Comparison of ENCODE assay signal across 21 cellular contexts in genomic region chr14:51676549-51676948, GRCh38. TPM values are rescaled to one million over a fixed set of nuclear protein-coding genes. Genes with fewer than 3 reads are reported as not detected.
DNase-seq lines count a peak whose midpoint lies in the region; ATAC-seq, FAIRE-seq and TF ChIP-seq lines count a peak whose summit lies in the region.
"Had no signal": no experiment of that assay in that cellular context is flagged by ENCODE, and none has a peak within 500 bp of the region (broad histone marks: within the 10 kb centered on the region; RNA-seq: fewer than 3 reads in every experiment).

No MANE protein-coding gene starts in this region.

- no peak overlapping the region for H2BK5ac ChIP-seq in mesenchymal stem cell (ENCODE audit: low read depth, low read length, poor library complexity, severe bottlenecking)

- DNase-seq in left ventricle myocardium inferior: no peak
- DNase-seq in Right ventricle myocardium superior: no peak
- no peak for DNase-seq in mesenchymal stem cell
- no peak for DNase-seq in vagina (ENCODE audit: extremely low spot score in 2 of 2)
- no peak for DNase-seq in H54 (ENCODE audit: insufficient read length, low spot score)
- no peak for DNase-seq in GM19239 (ENCODE audit: insufficient read length, low spot score)
- DNase-seq in NCI-H1436 (lab: John Stamatoyannopoulos, UW): no peak
- DNase-seq: activated B cell treated with CpG ODN at 0.5 μM for 24 hours; amygdala; dermis blood vessel endothelial cell; left ventricle myocardium superior; naive thymus-derived CD8-positive, alpha-beta T cell; NCI-H187 treated with DMSO at 0.1 percent for 48 hours; NCI-H524 treated with DMSO at 0.1 percent for 48 hours; PC-3; stimulated activated CD4-positive, alpha-beta T cell treated with anti-CD3 and anti-CD28 coated beads, Interleukin-2, amount 100 ng/mL, for 24 hours; tibial artery had no signal

- peak overlapping the region; percentile 68 for H3K9ac ChIP-seq in mesenchymal stem cell (ENCODE audit: low read length)

- H3K27me3 ChIP-seq in left ventricle myocardium inferior (ENCODE audit: low read depth): no peaks in the 10 kb centered on the region
- H3K27me3 ChIP-seq in mesenchymal stem cell (ENCODE audit: control insufficient read depth in 1 of 2, insufficient read depth in 1 of 2, low read length in 2 of 2): no peaks in the 10 kb centered on the region
- no peaks in the 10 kb centered on the region for H3K27me3 ChIP-seq in vagina
- H3K27me3 ChIP-seq: esophagus muscularis mucosa, right atrium auricular region, tibial artery had no signal

- H3K23ac ChIP-seq in mesenchymal stem cell (ENCODE audit: low read length in 2 of 2): no peak overlapping the region

- no peak overlapping the region for H4K91ac ChIP-seq in mesenchymal stem cell (ENCODE audit: low read length)

- ATAC-seq in Right ventricle myocardium superior (ENCODE audit: poor library complexity): no peak
- ATAC-seq: naive thymus-derived CD8-positive, alpha-beta T cell; PC-3 had no signal

- H3K4me3 Mint-ChIP-seq in brain: no peak overlapping the region
- H3K4me3 Mint-ChIP-seq: activated B cell treated with CpG ODN at 0.5 μM for 24 hours; naive thymus-derived CD8-positive, alpha-beta T cell; T-helper 1 cell treated with Interleukin-12 subunit alpha and Interleukin-12 subunit beta and Interleukin-4 antibody, amounts not matched to agents 30 μg/mL and 1 μg/mL, for 36 hours had no signal

- intact Hi-C loops in left ventricle myocardium inferior (cut with micrococcal nuclease): no loop called here
- intact Hi-C loops in Right ventricle myocardium superior (cut with DNase I): no loop called here
- intact Hi-C loops in vagina (cut with DNase I): no loop called here

- H2BK15ac ChIP-seq in mesenchymal stem cell (ENCODE audit: low read depth, poor library complexity, severe bottlenecking): no peak overlapping the region

- TF ChIP-seq POLR2A in vagina (IDR thresholded peaks at IDR 0.05): no peak
- TF ChIP-seq POLR2A in H54 (IDR thresholded peaks at IDR 0.05; ENCODE audit: low read depth, low read length): no peak

- no peak overlapping the region for H2AFZ ChIP-seq in mesenchymal stem cell (ENCODE audit: low read depth, low read length)

- H2BK12ac ChIP-seq in mesenchymal stem cell (ENCODE audit: low read length in 2 of 2): no peak overlapping the region

- H3K4me3 ChIP-seq in left ventricle myocardium inferior: no peak overlapping the region
- peak overlapping the region in 1 of 2 experiments; percentile 9 for H3K4me3 ChIP-seq in mesenchymal stem cell (ENCODE audit: insufficient read depth in 1 of 2, low read depth in 1 of 2, low read length in 2 of 2)
- no peak overlapping the region for H3K4me3 ChIP-seq in vagina
- H3K4me3 ChIP-seq: esophagus muscularis mucosa, right atrium auricular region, tibial artery had no signal

- H3K27me3 Mint-ChIP-seq in brain: no peaks in the 10 kb centered on the region

- peaks cover 2% of the 10 kb centered on the region for H3K36me3 Mint-ChIP-seq in brain

- no peak overlapping the region for H2BK120ac ChIP-seq in mesenchymal stem cell (ENCODE audit: low read depth, low read length)

- no peak overlapping the region for H3K4ac ChIP-seq in mesenchymal stem cell (ENCODE audit: low read depth in 1 of 2, low read length in 2 of 2)

- FAIRE-seq in H54 (lab: Jason Lieb, UNC): no peak
- FAIRE-seq in GM19239 (lab: Jason Lieb, UNC): no peak

- H3K4me1 Mint-ChIP-seq in brain: peaks cover 51% of the 10 kb centered on the region
- H3K4me1 Mint-ChIP-seq: activated B cell treated with CpG ODN at 0.5 μM for 24 hours; naive thymus-derived CD8-positive, alpha-beta T cell had no signal

- no peak overlapping the region for H4K8ac ChIP-seq in mesenchymal stem cell (ENCODE audit: low read length)

- peak overlapping the region in 3 of 5 experiments; percentile 81 to 87 (median 86) for H3K27ac Mint-ChIP-seq in brain
- H3K27ac Mint-ChIP-seq: activated B cell treated with CpG ODN at 0.5 μM for 24 hours; naive thymus-derived CD8-positive, alpha-beta T cell; T-helper 1 cell treated with Interleukin-12 subunit alpha and Interleukin-12 subunit beta and Interleukin-4 antibody, amounts not matched to agents 30 μg/mL and 1 μg/mL, for 36 hours had no signal

- no peak overlapping the region for H2AK5ac ChIP-seq in mesenchymal stem cell (ENCODE audit: low read length, severe bottlenecking)

- H3K9me3 ChIP-seq in left ventricle myocardium inferior (replicated peaks) (peaks cover 7% of the 10 kb centered on the region), mesenchymal stem cell (ENCODE audit: control insufficient read depth, low read length) (no peaks in the 10 kb centered on the region), vagina (no peaks in the 10 kb centered on the region)
- H3K9me3 ChIP-seq: esophagus muscularis mucosa, right atrium auricular region, tibial artery had no signal

- no peak overlapping the region for H3K14ac ChIP-seq in mesenchymal stem cell (ENCODE audit: low read length in 2 of 2)

- no peak overlapping the region for H3K18ac ChIP-seq in mesenchymal stem cell (ENCODE audit: low read depth in 1 of 2, low read length in 2 of 2)

- peaks cover 59% of the 10 kb centered on the region for H3K4me1 ChIP-seq in left ventricle myocardium inferior
- H3K4me1 ChIP-seq in mesenchymal stem cell (ENCODE audit: control insufficient read depth, insufficient read depth, low read depth, low read length): peaks cover 8% of the 10 kb centered on the region
- H3K4me1 ChIP-seq in vagina: peaks cover 50% of the 10 kb centered on the region
- H3K4me1 ChIP-seq: right atrium auricular region had no signal

- no peaks in the 10 kb centered on the region for H3K79me1 ChIP-seq in mesenchymal stem cell (replicated peaks; ENCODE audit: low read length, poor library complexity, severe bottlenecking)

- H3K36me3 ChIP-seq in left ventricle myocardium inferior (peaks cover 3% of the 10 kb centered on the region), mesenchymal stem cell (ENCODE audit: control insufficient read depth in 1 of 2, insufficient read depth in 2 of 2, low read depth in 1 of 2, low read length in 2 of 2) (peaks cover 0 to 22% of the 10 kb centered on the region in 2 experiments), vagina (no peaks in the 10 kb centered on the region)
- H3K36me3 ChIP-seq: esophagus muscularis mucosa, right atrium auricular region, tibial artery had no signal

- H3K9me3 Mint-ChIP-seq in brain: peaks cover 0 to 3% (median 2%) of the 10 kb centered on the region in 5 experiments
- H3K9me3 Mint-ChIP-seq: activated B cell treated with CpG ODN at 0.5 μM for 24 hours; naive thymus-derived CD8-positive, alpha-beta T cell; T-helper 1 cell treated with Interleukin-12 subunit alpha and Interleukin-12 subunit beta and Interleukin-4 antibody, amounts not matched to agents 30 μg/mL and 1 μg/mL, for 36 hours had no signal

- peak overlapping the region; percentile 52 for H3K27ac ChIP-seq in left ventricle myocardium inferior (replicated peaks)
- H3K27ac ChIP-seq in mesenchymal stem cell (ENCODE audit: low read length, poor library complexity, severe bottlenecking): no peak overlapping the region
- peak overlapping the region; percentile 9 for H3K27ac ChIP-seq in vagina
- H3K27ac ChIP-seq: right atrium auricular region, tibial artery had no signal

- H3K4me2 ChIP-seq in mesenchymal stem cell (ENCODE audit: low read length, poor library complexity, severe bottlenecking): no peak overlapping the region

- TF ChIP-seq CTCF in left ventricle myocardium inferior (IDR thresholded peaks at IDR 0.05; ENCODE audit: borderline replicate concordance) (no peak), brain (conservative IDR thresholded peaks at IDR 0.05) (no peak), vagina (IDR thresholded peaks at IDR 0.05) (no peak)

RNA-seq across cellular contexts. Expression of gene FRMD6, which starts 24.8 kb away (rescaled TPM):
- total RNA-seq in left ventricle myocardium inferior (7.7 TPM), Right ventricle myocardium superior (7.4 TPM), vagina (114 TPM)
- 3.6 TPM for polyA plus RNA-seq in brain (ENCODE audit: insufficient read depth, low read depth, low replicate concordance)
- polyA plus RNA-seq in mesenchymal stem cell (2013, experiment 1 of 2): 92.4 TPM
- polyA plus RNA-seq in mesenchymal stem cell (2013, experiment 2 of 2): 92.2 TPM

Comparison
In these comparisons a context has a peak if more than half of its experiments do, and no peak if none do; other contexts are left out.
1. RNA of gene FRMD6, which starts 24.8 kb away (total RNA-seq): 114 TPM in vagina (single experiment); 7.7 TPM in left ventricle myocardium inferior (single experiment) and 7.4 TPM in Right ventricle myocardium superior (single experiment); every median in the first group is over 10 times any median in the second.